ENCODE assay signal across 8 cellular contexts in genomic region chr1:244272471-244273261, GRCh38.
DNase-seq lines count a peak whose midpoint lies in the region; ATAC-seq, FAIRE-seq and TF ChIP-seq lines count a peak whose summit lies in the region.

No MANE protein-coding gene starts in this region.

- no peaks in the 10 kb centered on the region for H3K79me2 ChIP-seq in astrocyte (ENCODE audit: insufficient read depth, low read length)
- H3K79me2 ChIP-seq in hepatocyte, result no peaks in the 10 kb centered on the region

- no peaks in the 10 kb centered on the region for H3K36me3 Mint-ChIP-seq in astrocyte (ENCODE audit: low read depth, unreplicated experiment)

- no peaks in the 10 kb centered on the region for H4K20me1 ChIP-seq in astrocyte (ENCODE audit: insufficient read depth, low read length)
- no peaks in the 10 kb centered on the region for H4K20me1 ChIP-seq in hepatocyte (ENCODE audit: insufficient read depth, poor library complexity, severe bottlenecking)

- no peak overlapping the region for H3K4me3 ChIP-seq in astrocyte (ENCODE audit: insufficient read depth, low read depth, low read length)
- H3K4me3 ChIP-seq in hepatocyte, result no peak overlapping the region
- no peak overlapping the region for H3K4me3 ChIP-seq in gastrocnemius medialis

- H3K27ac ChIP-seq in astrocyte (ENCODE audit: low read depth, low read length), result peak overlapping the region; percentile 85
- no peak overlapping the region for H3K27ac ChIP-seq in hepatocyte
- H3K27ac ChIP-seq in gastrocnemius medialis, result peak overlapping the region; percentile 2 to 56 (median 36)

- H3K27me3 ChIP-seq in astrocyte (ENCODE audit: insufficient read depth, low read length) (no peaks in the 10 kb centered on the region), hepatocyte (no peaks in the 10 kb centered on the region), gastrocnemius medialis (no peaks in the 10 kb centered on the region)

- TF ChIP-seq CTCF in GM12872 (IDR thresholded peaks at IDR 0.05; ENCODE audit: insufficient read depth, low read depth, low read length), result peak; percentile 87
- peak; percentile 100 for TF ChIP-seq CTCF in astrocyte (IDR thresholded peaks at IDR 0.05; ENCODE audit: insufficient read depth, low read depth, low read length)
- TF ChIP-seq CTCF in hepatocyte (IDR thresholded peaks at IDR 0.05; ENCODE audit: poor library complexity), result peak; percentile 99
- peak; percentile 88 to 97 (median 90) for TF ChIP-seq CTCF in gastrocnemius medialis (IDR thresholded peaks at IDR 0.05 in 4 of 5, conservative IDR thresholded peaks at IDR 0.05 in 1 of 5)

- H3K27me3 Mint-ChIP-seq in astrocyte (ENCODE audit: low read depth, unreplicated experiment), result no peaks in the 10 kb centered on the region

- ATAC-seq in HG02885 (IDR thresholded peaks at IDR 0.05; ENCODE audit: poor library complexity, unreplicated experiment) (peak; percentile 84), gastrocnemius medialis (peak; percentile 90 to 91), GM21381 (IDR thresholded peaks at IDR 0.05; ENCODE audit: unreplicated experiment) (no peak)

- H3K36me3 ChIP-seq in astrocyte (ENCODE audit: insufficient read depth, low read length) (no peaks in the 10 kb centered on the region), hepatocyte (replicated peaks; ENCODE audit: insufficient read depth, low read depth) (no peaks in the 10 kb centered on the region), gastrocnemius medialis (no peaks in the 10 kb centered on the region)

- TF ChIP-seq POLR2A in gastrocnemius medialis (IDR thresholded peaks at IDR 0.05), result no peak

- peaks cover 4% of the 10 kb centered on the region for H3K9me3 ChIP-seq in astrocyte (ENCODE audit: insufficient read depth, low read depth, low read length)
- no peaks in the 10 kb centered on the region for H3K9me3 ChIP-seq in hepatocyte (ENCODE audit: low read depth)
- no peaks in the 10 kb centered on the region for H3K9me3 ChIP-seq in gastrocnemius medialis

- H2AFZ ChIP-seq in astrocyte (ENCODE audit: low read depth, low read length) (no peak overlapping the region), hepatocyte (peak overlapping the region; percentile 13)

- WGBS in hepatocyte (ENCODE audit: low lambda C conversion rate, missing lambda C conversion rate), result 60% methylated on average over 9 of the region's 9 CpGs

- peak overlapping the region; percentile 40 for H3K4me3 Mint-ChIP-seq in astrocyte (ENCODE audit: unreplicated experiment)

- H3K4me1 Mint-ChIP-seq in astrocyte (ENCODE audit: low read depth, unreplicated experiment), result peaks cover 27% of the 10 kb centered on the region

- peak; percentile 33 for DNase-seq in NCI-H2029 (lab: John Stamatoyannopoulos, UW)
- peak; percentile 59 for DNase-seq in T-helper 9 cell
- DNase-seq in astrocyte (ENCODE audit: low read depth), result peak; percentile 75
- peak; percentile 87 for DNase-seq in hepatocyte (ENCODE audit: low spot score)
- peak; percentile 32 to 70 for DNase-seq in gastrocnemius medialis

- H3K9me2 ChIP-seq in hepatocyte (replicated peaks; ENCODE audit: insufficient read depth), result no peaks in the 10 kb centered on the region

- H3K4me1 ChIP-seq in astrocyte (ENCODE audit: insufficient read depth, low read length) (peaks cover 22% of the 10 kb centered on the region), hepatocyte (ENCODE audit: insufficient read depth) (no peaks in the 10 kb centered on the region), gastrocnemius medialis (peaks cover 0 to 5% of the 10 kb centered on the region in 2 donors)

- H3K9me3 Mint-ChIP-seq in astrocyte (ENCODE audit: unreplicated experiment), result peaks cover 5% of the 10 kb centered on the region

- intact Hi-C loops in gastrocnemius medialis (cut with DNase I; ENCODE audit: low total_unique reads), result loop anchor here (1.0 to 10.0 kb wide), 8 partner anchors 40 to 930 kb away; partner anchors contain the start of gene AKT3

- in situ Hi-C loops in gastrocnemius medialis (cut with MboI; ENCODE audit: low sequenced_read_pairs in 4 of 4), result loop anchor here in 3 of 4 donors (5.0 to 25.0 kb wide), 3 partner anchors 560 to 930 kb away; no protein-coding TSS in a partner anchor

- H3K4me2 ChIP-seq in astrocyte (ENCODE audit: low read length), result peak overlapping the region; percentile 77
- no peak overlapping the region for H3K4me2 ChIP-seq in hepatocyte

- peak overlapping the region; percentile 67 for H3K9ac ChIP-seq in astrocyte (ENCODE audit: low read length)

- peak overlapping the region; percentile 3 for H3K27ac Mint-ChIP-seq in astrocyte (ENCODE audit: unreplicated experiment)

- FAIRE-seq in astrocyte (lab: Jason Lieb, UNC), result peak; percentile 59

Comparison
In these comparisons a context has a peak if more than half of its experiments do, and no peak if none do; other contexts are left out.
1. DNase-seq: peak in every context shown above with its lines; median percentile 87 in hepatocyte; 75 in astrocyte; 59 in T-helper 9 cell; 51 in gastrocnemius medialis; 33 in NCI-H2029.